10 cellular contexts compared by ENCODE assay signal in genomic region chr7:107594961-107595737, GRCh38. TPM values are rescaled to one million over a fixed set of nuclear protein-coding genes. Genes with fewer than 3 reads are reported as not detected.
DNase-seq lines count a peak whose midpoint lies in the region; ATAC-seq and TF ChIP-seq lines count a peak whose summit lies in the region.
"Had no signal": no experiment of that assay in that cellular context is flagged by ENCODE, and none has a peak within 500 bp of the region (broad histone marks: within the 10 kb centered on the region; RNA-seq: fewer than 3 reads in every experiment).

No MANE protein-coding gene starts in this region.

- POLR2A ChIA-PET in HEK293 (lab: Yijun Ruan, JAX), result no interaction called here

- H3K36me3 ChIP-seq in HEK293 (ENCODE audit: control insufficient read depth in 2 of 2, insufficient read depth in 1 of 2, low read length in 2 of 2) (peaks cover 3 to 4% of the 10 kb centered on the region in 2 experiments; a peak in 2 of 3 replicates), heart left ventricle (peaks cover 0 to 63% (median 49%) of the 10 kb centered on the region in 9 donors), skeletal muscle satellite cell (ENCODE audit: insufficient read depth, low read length) (peaks cover 18% of the 10 kb centered on the region)

- 25 to 38% (median 29%) methylated on average over 4 of the region's 4 CpGs for WGBS in heart left ventricle, 4 donors

- H3K9ac ChIP-seq in skeletal muscle satellite cell (ENCODE audit: low read depth, low read length), result peak overlapping the region; percentile 51
- H3K9ac ChIP-seq: KMS-11 had no signal

- CTCF ChIA-PET in HEK293 (lab: Yijun Ruan, JAX), result no interaction called here

- peaks cover 3% of the 10 kb centered on the region for H3K4me1 ChIP-seq in HEK293 (ENCODE audit: control insufficient read depth, insufficient read depth, low read length)
- H3K4me1 ChIP-seq in heart left ventricle, result peaks cover 9 to 61% (median 32%) of the 10 kb centered on the region in 12 donors
- H3K4me1 ChIP-seq in skeletal muscle satellite cell (ENCODE audit: control insufficient read depth, insufficient read depth, low read length), result peaks cover 17% of the 10 kb centered on the region

- H3K27me3 ChIP-seq in heart left ventricle (no peaks in the 10 kb centered on the region), skeletal muscle satellite cell (ENCODE audit: control insufficient read depth, insufficient read depth, low read length) (no peaks in the 10 kb centered on the region)

- TF ChIP-seq CTCF in HEK293 (tag by site-specific recombination; IDR thresholded peaks at IDR 0.05) (no peak), heart left ventricle (IDR thresholded peaks at IDR 0.05) (no peak)

- H3K4me3 ChIP-seq in HEK293 (ENCODE audit: low read depth, low read length), result no peak overlapping the region
- no peak overlapping the region for H3K4me3 ChIP-seq in heart left ventricle
- H3K4me3 ChIP-seq in skeletal muscle satellite cell (ENCODE audit: low read length), result peak overlapping the region; percentile 8

- H3K27ac ChIP-seq in HEK293 (ENCODE audit: extremely low read depth, low read depth, low read length) (no peak overlapping the region), heart left ventricle (peak overlapping the region; percentile 27 to 83 (median 68))
- H3K27ac ChIP-seq: KMS-11 had no signal

- no peak for TF ChIP-seq POLR2A in heart left ventricle (IDR thresholded peaks at IDR 0.05)

- ATAC-seq in heart left ventricle (peak; percentile 70 to 93 (median 89)), HG02642 (IDR thresholded peaks at IDR 0.05; ENCODE audit: poor library complexity, unreplicated experiment) (no peak)

- H3K9me3 ChIP-seq in HEK293 (ENCODE audit: control insufficient read depth, insufficient read depth, low read depth, low read length), result no peaks in the 10 kb centered on the region
- H3K9me3 ChIP-seq in heart left ventricle, result no peaks in the 10 kb centered on the region
- H3K9me3 ChIP-seq in skeletal muscle satellite cell (replicated peaks; ENCODE audit: low read length), result no peaks in the 10 kb centered on the region

- DNase-seq in amniotic stem cell (lab: John Stamatoyannopoulos, UW) (peak; percentile 75), heart left ventricle (peak in 2 of 5 donors; percentile 10 to 36), NCI-H187 treated with DMSO at 0.1 percent for 48 hours (lab: John Stamatoyannopoulos, UW) (no peak), NCI-H1436 treated with DMSO at 0.1 percent for 48 hours (lab: John Stamatoyannopoulos, UW) (no peak), D341Med (ENCODE audit: low spot score) (no peak)
- DNase-seq: T-helper 2 cell had no signal

- intact Hi-C loops in heart left ventricle (cut with DNase I), result loop anchor here in 3 of 10 donors (2.0 to 10.0 kb wide), 2 partner anchors 14 to 390 kb away; partner anchors contain the start of gene BCAP29 (in 1 of the 3)

- H3K4me2 ChIP-seq in skeletal muscle satellite cell (ENCODE audit: low read length), result peak overlapping the region; percentile 51
- H3K4me2 ChIP-seq: KMS-11 had no signal

TF ChIP-seq in HEK293, 187 proteins besides CTCF, POLR2A, EP300 and RAD21:
- TF ChIP-seq ZBTB49 (tag by site-specific recombination; IDR thresholded peaks at IDR 0.05; ENCODE audit: low read depth) (no peak), ZBTB20 (tag by site-specific recombination; IDR thresholded peaks at IDR 0.05) (peak; percentile 65), ZNF792 (tag by site-specific recombination; IDR thresholded peaks at IDR 0.05) (no peak)

RNA-seq across cellular contexts. Expression of gene BCAP29, which starts 15.1 kb away (rescaled TPM):
- total RNA-seq in heart left ventricle, result 100 to 1,000 TPM in 8 of 9 donors, 10 to 100 TPM in 1; 96.2 to 241 (median 117) TPM
- polyA plus RNA-seq in heart left ventricle, result 100 to 1,000 TPM in 1 of 2 donors, 10 to 100 TPM in 1; 42.5 to 157 TPM
- 82.3 and 87.2 TPM in 2 replicates for total RNA-seq in skeletal muscle satellite cell (2012; rRNA removed)

RNA-seq across cellular contexts. Expression of gene DUS4L, which starts 31.4 kb away (rescaled TPM):
- total RNA-seq in heart left ventricle, result 10 to 100 TPM in 3 of 9 donors, 1 to 10 TPM in 6; 5.3 to 11.7 (median 8.9) TPM
- 1 to 10 TPM; 4.5 to 5.9 TPM for polyA plus RNA-seq in heart left ventricle
- total RNA-seq in skeletal muscle satellite cell (2012; rRNA removed), result 5.9 and 7.1 TPM in 2 replicates

RNA-seq across cellular contexts. Expression of gene COG5, which starts 31.4 kb away (rescaled TPM):
- total RNA-seq in heart left ventricle, result 10 to 100 TPM; 30.3 to 61.6 (median 53.8) TPM
- polyA plus RNA-seq in heart left ventricle, result 10 to 100 TPM in 1 of 2 donors, 1 to 10 TPM in 1; 9.4 to 25.0 TPM
- 21.0 and 21.8 TPM in 2 replicates for total RNA-seq in skeletal muscle satellite cell (2012; rRNA removed)
